In the genomic region with DNA sequence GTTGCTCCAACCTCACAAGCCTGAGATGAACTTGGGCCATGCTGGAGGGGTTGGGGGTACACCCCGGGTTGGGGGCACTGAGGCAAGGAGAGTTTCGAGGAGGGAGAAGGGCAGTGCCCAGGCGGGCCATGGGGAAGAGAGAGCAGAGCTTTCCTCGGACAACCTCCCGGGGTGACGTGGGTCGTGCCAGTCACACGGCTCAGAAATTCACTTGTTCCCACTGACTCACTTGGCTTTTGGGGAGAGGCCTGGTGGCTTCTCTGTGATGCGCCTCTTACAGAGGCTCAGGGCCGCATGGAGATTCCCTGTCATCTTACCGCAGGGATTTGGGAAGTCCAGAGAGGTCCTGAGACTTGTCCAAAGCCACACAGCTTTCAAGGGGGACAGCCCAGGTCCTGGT, we compare ENCODE assay signal across 21 cellular contexts. TPM values are rescaled to one million over a fixed set of nuclear protein-coding genes. Genes with fewer than 3 reads are reported as not detected.
DNase-seq lines count a peak whose midpoint lies in the region; ATAC-seq and TF ChIP-seq lines count a peak whose summit lies in the region.
"Had no signal": no experiment of that assay in that cellular context is flagged by ENCODE, and none has a peak within 500 bp of the region (broad histone marks: within the 10 kb centered on the region; RNA-seq: fewer than 3 reads in every experiment).

No MANE protein-coding gene starts in this region.

- H3K79me2 ChIP-seq in DND-41 (ENCODE audit: insufficient read depth, low read length) (no peaks in the 10 kb centered on the region), Karpas-422 (ENCODE audit: low read length) (no peaks in the 10 kb centered on the region)

- POLR2A ChIA-PET in activated B cell treated with CpG ODN at 0.5 μM for 24 hours (lab: Charles Lee): interaction anchor here (3.7 to 9.1 kb wide), 4 partner anchors 8 to 76 kb away, joined by 24 to 150 read pairs (median 114); a partner anchor contains a TSS

- intact Hi-C loops in activated B cell treated with CpG ODN at 0.5 μM for 24 hours (cut with micrococcal nuclease): no loop called here
- intact Hi-C loops in natural killer cell (cut with micrococcal nuclease): no loop called here
- intact Hi-C loops in activated naive CD4-positive, alpha-beta T cell treated with anti-CD3 and anti-CD28 coated beads for 36 hours (cut with micrococcal nuclease): no loop called here

- H3K4me3 Mint-ChIP-seq in activated B cell treated with CpG ODN at 0.5 μM for 24 hours (peak overlapping the region; percentile 90), natural killer cell (peak overlapping the region; percentile 72)
- no peak overlapping the region for H3K4me3 Mint-ChIP-seq in activated naive CD4-positive, alpha-beta T cell treated with anti-CD3 and anti-CD28 coated beads for 36 hours
- H3K4me3 Mint-ChIP-seq: activated naive CD4-positive, alpha-beta T cell treated with anti-CD3 and anti-CD28 coated beads, Interleukin-2, amount 50 U/mL, for 24 hours; neural progenitor cell had no signal

- H3K36me3 ChIP-seq in DND-41 (ENCODE audit: insufficient read depth, low read length): no peaks in the 10 kb centered on the region
- no peaks in the 10 kb centered on the region; the same call in 1 of the 2 replicates for H3K36me3 ChIP-seq in Karpas-422 (ENCODE audit: insufficient read depth, low read length)
- H3K36me3 ChIP-seq: neural progenitor cell, prostate gland, stomach, transverse colon had no signal

- H3K4me1 Mint-ChIP-seq in activated B cell treated with CpG ODN at 0.5 μM for 24 hours: peaks cover 66% of the 10 kb centered on the region
- peaks cover 32 to 48% of the 10 kb centered on the region in 2 donors for H3K4me1 Mint-ChIP-seq in natural killer cell
- H3K4me1 Mint-ChIP-seq in activated naive CD4-positive, alpha-beta T cell treated with anti-CD3 and anti-CD28 coated beads for 36 hours (ENCODE audit: low read depth): peaks cover 15% of the 10 kb centered on the region

- H2AFZ ChIP-seq in DND-41 (ENCODE audit: low read depth, low read length): no peak overlapping the region
- H2AFZ ChIP-seq in Karpas-422 (ENCODE audit: low read length): no peak overlapping the region
- H2AFZ ChIP-seq: neural progenitor cell had no signal

- DNase-seq in DND-41 (no peak), activated B cell treated with CpG ODN at 0.5 μM for 24 hours (no peak), natural killer cell (no peak), Karpas-422 (no peak)
- no peak for DNase-seq in activated naive CD4-positive, alpha-beta T cell treated with anti-CD3 and anti-CD28 coated beads for 36 hours
- no peak for DNase-seq in activated CD4-positive, CD25-positive, alpha-beta regulatory T cell (lab: John Stamatoyannopoulos, UW)
- DNase-seq: cerebellar nuclear complex; effector memory CD4-positive, alpha-beta T cell; KG1; midbrain; NCI-H1105; NCI-H2081 treated with DMSO at 0.1 percent for 48 hours; NCI-H446 treated with DMSO at 0.1 percent for 48 hours; stomach; transverse colon had no signal

- no peaks in the 10 kb centered on the region for H3K27me3 Mint-ChIP-seq in activated B cell treated with CpG ODN at 0.5 μM for 24 hours
- no peaks in the 10 kb centered on the region for H3K27me3 Mint-ChIP-seq in natural killer cell (ENCODE audit: low read depth in 2 of 2)
- H3K27me3 Mint-ChIP-seq in activated naive CD4-positive, alpha-beta T cell treated with anti-CD3 and anti-CD28 coated beads for 36 hours (ENCODE audit: low read depth): peaks cover under 1% of the 10 kb centered on the region
- H3K27me3 Mint-ChIP-seq: activated naive CD4-positive, alpha-beta T cell treated with anti-CD3 and anti-CD28 coated beads, Interleukin-2, amount 50 U/mL, for 24 hours had no signal

- peak; percentile 41 for TF ChIP-seq POLR2A in GM18505 (IDR thresholded peaks at IDR 0.05; ENCODE audit: borderline replicate concordance, extremely low read depth, insufficient read depth, insufficient read length)

- no peak for TF ChIP-seq CTCF in DND-41 (IDR thresholded peaks at IDR 0.05; ENCODE audit: borderline replicate concordance, extremely low read depth, low read length, poor library complexity, severe bottlenecking)
- no peak for TF ChIP-seq CTCF in activated B cell treated with CpG ODN at 0.5 μM for 24 hours (IDR thresholded peaks at IDR 0.05)
- no peak for TF ChIP-seq CTCF in natural killer cell (IDR thresholded peaks at IDR 0.05)

- H3K9me3 ChIP-seq in DND-41 (ENCODE audit: insufficient read depth, low read length, severe bottlenecking) (no peaks in the 10 kb centered on the region), Karpas-422 (ENCODE audit: low read length) (no peaks in the 10 kb centered on the region)
- H3K9me3 ChIP-seq: prostate gland, stomach, transverse colon had no signal

- ATAC-seq in DND-41 (ENCODE audit: insufficient read depth, low read depth): no peak
- no peak for ATAC-seq in GM18505 (IDR thresholded peaks at IDR 0.05; ENCODE audit: unreplicated experiment)
- no peak for ATAC-seq in activated B cell treated with CpG ODN at 0.5 μM for 24 hours (ENCODE audit: low read depth)
- no peak for ATAC-seq in natural killer cell
- ATAC-seq: activated CD4-positive, CD25-positive, alpha-beta regulatory T cell treated with anti-CD3 and anti-CD28 coated beads, Interleukin-2, amount 50 U/mL, for 24 hours; SK-N-SH treated with all-trans-retinoic acid at 6 μM for 48 hours had no signal

- CTCF ChIA-PET in activated B cell treated with CpG ODN at 0.5 μM for 24 hours (lab: Charles Lee): interaction anchor here (0.6 kb wide), 1 partner anchor 10 kb away, joined by 3 read pairs; no protein-coding TSS in a partner anchor
- CTCF ChIA-PET in activated naive CD4-positive, alpha-beta T cell treated with anti-CD3 and anti-CD28 coated beads for 36 hours (lab: Charles Lee): interaction anchor here (1.0 kb wide), 1 partner anchor 188 kb away, joined by 7 read pairs; no protein-coding TSS in a partner anchor

- peak overlapping the region; percentile 80 for H3K27ac Mint-ChIP-seq in activated B cell treated with CpG ODN at 0.5 μM for 24 hours
- H3K27ac Mint-ChIP-seq in natural killer cell: peak overlapping the region; percentile 67 to 99
- H3K27ac Mint-ChIP-seq in activated naive CD4-positive, alpha-beta T cell treated with anti-CD3 and anti-CD28 coated beads for 36 hours: no peak overlapping the region
- H3K27ac Mint-ChIP-seq: activated naive CD4-positive, alpha-beta T cell treated with anti-CD3 and anti-CD28 coated beads, Interleukin-2, amount 50 U/mL, for 24 hours; neural progenitor cell had no signal

- H3K4me2 ChIP-seq in DND-41 (ENCODE audit: insufficient read depth, low read length) (no peak overlapping the region), Karpas-422 (ENCODE audit: low read depth, low read length, poor library complexity, severe bottlenecking) (no peak overlapping the region)
- H3K4me2 ChIP-seq: neural progenitor cell had no signal

- peak overlapping the region; percentile 52; the same call in 1 of the 2 replicates for H3K27ac ChIP-seq in DND-41 (ENCODE audit: low read length)
- no peak overlapping the region for H3K27ac ChIP-seq in Karpas-422 (ENCODE audit: low read length)
- H3K27ac ChIP-seq: neural progenitor cell, prostate gland, stomach, transverse colon had no signal

- H3K27me3 ChIP-seq in DND-41 (ENCODE audit: insufficient read depth, low read length, poor library complexity) (no peaks in the 10 kb centered on the region), Karpas-422 (ENCODE audit: low read length) (no peaks in the 10 kb centered on the region)
- H3K27me3 ChIP-seq: neural progenitor cell, stomach, transverse colon had no signal

- no peak overlapping the region for H3K4me3 ChIP-seq in DND-41 (ENCODE audit: low read depth in 1 of 2, low read length in 2 of 2)
- no peak overlapping the region for H3K4me3 ChIP-seq in Karpas-422 (ENCODE audit: low read length)
- H3K4me3 ChIP-seq: neural progenitor cell, prostate gland, transverse colon had no signal

- H3K9me2 ChIP-seq in Karpas-422 (replicated peaks; ENCODE audit: insufficient read depth, low read length): no peaks in the 10 kb centered on the region

- H4K20me1 ChIP-seq in DND-41 (ENCODE audit: insufficient read depth, low read length) (no peaks in the 10 kb centered on the region), Karpas-422 (ENCODE audit: insufficient read depth, low read depth, low read length) (no peaks in the 10 kb centered on the region)

- no peaks in the 10 kb centered on the region for H3K9me3 Mint-ChIP-seq in activated B cell treated with CpG ODN at 0.5 μM for 24 hours
- H3K9me3 Mint-ChIP-seq in natural killer cell: no peaks in the 10 kb centered on the region
- H3K9me3 Mint-ChIP-seq in activated naive CD4-positive, alpha-beta T cell treated with anti-CD3 and anti-CD28 coated beads for 36 hours: no peaks in the 10 kb centered on the region
- H3K9me3 Mint-ChIP-seq: activated naive CD4-positive, alpha-beta T cell treated with anti-CD3 and anti-CD28 coated beads, Interleukin-2, amount 50 U/mL, for 24 hours; neural progenitor cell had no signal

- H3K36me3 Mint-ChIP-seq in activated B cell treated with CpG ODN at 0.5 μM for 24 hours (ENCODE audit: low read depth) (peaks cover 40% of the 10 kb centered on the region), natural killer cell (no peaks in the 10 kb centered on the region)
- H3K36me3 Mint-ChIP-seq in activated naive CD4-positive, alpha-beta T cell treated with anti-CD3 and anti-CD28 coated beads for 36 hours (ENCODE audit: low read depth): no peaks in the 10 kb centered on the region
- H3K36me3 Mint-ChIP-seq: activated naive CD4-positive, alpha-beta T cell treated with anti-CD3 and anti-CD28 coated beads, Interleukin-2, amount 50 U/mL, for 24 hours; neural progenitor cell had no signal

- H3K4me1 ChIP-seq in DND-41 (ENCODE audit: insufficient read depth, low read length) (peaks cover 32% of the 10 kb centered on the region), Karpas-422 (ENCODE audit: low read length) (peaks cover 32% of the 10 kb centered on the region)
- H3K4me1 ChIP-seq: neural progenitor cell, prostate gland had no signal

- no peak overlapping the region for H3K9ac ChIP-seq in DND-41 (ENCODE audit: low read depth, low read length)
- H3K9ac ChIP-seq in Karpas-422 (ENCODE audit: low read length): no peak overlapping the region
- H3K9ac ChIP-seq: neural progenitor cell had no signal

RNA-seq across cellular contexts. Expression of a gene that starts 2.9 kb away (rescaled TPM):
- total RNA-seq in activated B cell treated with CpG ODN at 0.5 μM for 24 hours: 291 and 329 TPM in 2 replicates
- 100 to 1,000 TPM; 124 to 163 (median 145) TPM for total RNA-seq in natural killer cell
- total RNA-seq in activated naive CD4-positive, alpha-beta T cell treated with anti-CD3 and anti-CD28 coated beads for 36 hours: 1 to 10 TPM; 2.4 to 2.6 TPM
- total RNA-seq in Karpas-422 (2014; rRNA removed; shearing (Covaris generic); ENCODE audit: low replicate concordance): 2.3 and 10.5 TPM in 2 replicates

RNA-seq across cellular contexts. Expression of a gene that starts 38.5 kb away (rescaled TPM):
- 263 and 280 TPM in 2 replicates for total RNA-seq in activated B cell treated with CpG ODN at 0.5 μM for 24 hours
- total RNA-seq in natural killer cell: 100 to 1,000 TPM; 286 to 294 (median 294) TPM
- total RNA-seq in activated naive CD4-positive, alpha-beta T cell treated with anti-CD3 and anti-CD28 coated beads for 36 hours: 100 to 1,000 TPM; 492 to 518 TPM
- 200 and 286 TPM in 2 replicates for total RNA-seq in Karpas-422 (2014; rRNA removed; shearing (Covaris generic); ENCODE audit: low replicate concordance)

RNA-seq across cellular contexts. Expression of a gene that starts 41.5 kb away (rescaled TPM):
- total RNA-seq in activated B cell treated with CpG ODN at 0.5 μM for 24 hours (44.0 and 45.8 TPM in 2 replicates), natural killer cell (10 to 100 TPM; 16.9 to 26.5 (median 20.5) TPM)
- total RNA-seq in activated naive CD4-positive, alpha-beta T cell treated with anti-CD3 and anti-CD28 coated beads for 36 hours: 10 to 100 TPM; 91.5 to 96.0 TPM
- 18.9 and 27.3 TPM in 2 replicates for total RNA-seq in Karpas-422 (2014; rRNA removed; shearing (Covaris generic); ENCODE audit: low replicate concordance)

Comparison
In these comparisons a context has a peak if more than half of its experiments do, and no peak if none do; other contexts are left out.
1. RNA of a gene that starts 2.9 kb away (total RNA-seq): 291 to 329 TPM in activated B cell treated with CpG ODN at 0.5 μM for 24 hours and 124 to 163 TPM in natural killer cell; 2.4 to 2.6 TPM in activated naive CD4-positive, alpha-beta T cell treated with anti-CD3 and anti-CD28 coated beads for 36 hours and 2.3 to 10.5 TPM in Karpas-422; every median in the first group is over 10 times any median in the second.